15 cellular contexts compared by ENCODE assay signal in genomic region chr20:63432577-63433061, GRCh38. TPM values are rescaled to one million over a fixed set of nuclear protein-coding genes. Genes with fewer than 3 reads are reported as not detected.
"Had no signal": no experiment of that assay in that cellular context is flagged by ENCODE, and none has a peak within 500 bp of the region (broad histone marks: within the 10 kb centered on the region; RNA-seq: fewer than 3 reads in every experiment).

No MANE protein-coding gene starts in this region.

- H3K36me3 Mint-ChIP-seq: stimulated activated naive B cell treated with anti-CD40 and anti-IgM and Interleukin-4, amounts not matched to agents 10 μg/mL and 1 μg/mL and 100 μg/mL, for 72 hours had no signal

- H3K9me3 ChIP-seq: gastrocnemius medialis, heart right ventricle, psoas muscle, sigmoid colon had no signal

- H3K4me3 ChIP-seq: gastrocnemius medialis, heart right ventricle, psoas muscle, sigmoid colon, tibial nerve had no signal

- H3K4me3 Mint-ChIP-seq: activated CD4-positive, alpha-beta T cell treated with anti-CD3 and anti-CD28 coated beads, Interleukin-2, amount 10 ng/mL, durations not matched to agents 24 days and 14 days; activated naive CD4-positive, alpha-beta T cell treated with anti-CD3 and anti-CD28 coated beads for 36 hours; nephron had no signal

- H3K9me3 Mint-ChIP-seq: activated CD4-positive, alpha-beta T cell treated with anti-CD3 and anti-CD28 coated beads, Interleukin-2, amount 10 ng/mL, durations not matched to agents 24 days and 14 days; activated naive CD4-positive, alpha-beta T cell treated with anti-CD3 and anti-CD28 coated beads for 36 hours; stimulated activated naive B cell treated with anti-CD40 and anti-IgM and Interleukin-4, amounts not matched to agents 10 μg/mL and 1 μg/mL and 100 μg/mL, for 72 hours had no signal

- H3K4me1 ChIP-seq: gastrocnemius medialis, psoas muscle, sigmoid colon, tibial nerve had no signal

- H3K27ac ChIP-seq: gastrocnemius medialis, heart right ventricle, psoas muscle, sigmoid colon, tibial nerve had no signal

- H3K27ac Mint-ChIP-seq: activated CD4-positive, alpha-beta T cell treated with anti-CD3 and anti-CD28 coated beads, Interleukin-2, amount 10 ng/mL, durations not matched to agents 24 days and 14 days; activated naive CD4-positive, alpha-beta T cell treated with anti-CD3 and anti-CD28 coated beads for 36 hours; nephron; stimulated activated naive B cell treated with anti-CD40 and anti-IgM and Interleukin-4, amounts not matched to agents 10 μg/mL and 1 μg/mL and 100 μg/mL, for 72 hours had no signal

- ATAC-seq: gastrocnemius medialis; heart right ventricle; left ventricle myocardium superior; psoas muscle; stimulated activated naive B cell treated with anti-CD40 and anti-IgM and Interleukin-4, amounts not matched to agents 10 μg/mL and 1 μg/mL and 100 μg/mL, for 72 hours had no signal

- H3K36me3 ChIP-seq: gastrocnemius medialis, heart right ventricle, sigmoid colon, tibial nerve had no signal

- DNase-seq: activated CD4-positive, alpha-beta T cell treated with anti-CD3 and anti-CD28 coated beads, Interleukin-2, amount 10 ng/mL, durations not matched to agents 24 days and 14 days; activated naive CD4-positive, alpha-beta T cell treated with anti-CD3 and anti-CD28 coated beads for 36 hours; gastrocnemius medialis; heart right ventricle; kidney; left ventricle myocardium superior; mesenchymal stem cell; psoas muscle; sigmoid colon; stimulated activated CD4-positive, alpha-beta T cell treated with anti-CD3 and anti-CD28 coated beads, Interleukin-2, amount 100 ng/mL, for 24 hours; stimulated activated naive B cell treated with anti-CD40 and anti-IgM and Interleukin-4, amounts not matched to agents 10 μg/mL and 1 μg/mL and 100 μg/mL, for 72 hours had no signal

RNA-seq across cellular contexts. Expression of gene KCNQ2, which starts 39.8 kb away (rescaled TPM):
- total RNA-seq: activated CD4-positive, alpha-beta T cell treated with anti-CD3 and anti-CD28 coated beads, Interleukin-2, amount 10 ng/mL, durations not matched to agents 24 days and 14 days; activated naive CD4-positive, alpha-beta T cell treated with anti-CD3 and anti-CD28 coated beads for 36 hours; fibroblast of lung; gastrocnemius medialis; subcutaneous adipose tissue; tibial nerve had no signal
- polyA plus RNA-seq: fibroblast of lung had no signal
